ENCODE assay signal across 17 cellular contexts in genomic region chr2:98875746-98876145, GRCh38.
"Had no signal": no experiment of that assay in that cellular context is flagged by ENCODE, and none has a peak within 500 bp of the region (broad histone marks: within the 10 kb centered on the region; RNA-seq: fewer than 3 reads in every experiment).

No MANE protein-coding gene starts in this region.

- H3K27me3 Mint-ChIP-seq: stimulated activated naive CD8-positive, alpha-beta T cell treated with anti-CD3 and anti-CD28 coated beads, Interleukin-15, Interleukin-2, amounts not matched to agents 100 ng/mL and 50 ng/mL, for 24 hours had no signal

- DNase-seq: cortex of kidney; effector CD8-positive, alpha-beta T cell; kidney; left cardiac atrium; left ventricle myocardium inferior; lower lobe of right lung; psoas muscle; right lobe of liver; stimulated activated CD4-positive, alpha-beta T cell treated with anti-CD3 and anti-CD28 coated beads, Interleukin-4, amount 100 ng/mL, for 1 hour; stimulated activated CD8-positive, alpha-beta memory T cell treated with anti-CD3 and anti-CD28 coated beads, Interleukin-4, amount 100 ng/mL, for 48 hours; tibial artery had no signal

- H3K4me1 Mint-ChIP-seq: mesothelial cell of epicardium had no signal

- H3K9me3 Mint-ChIP-seq: memory B cell; mesothelial cell of epicardium; nephron; stimulated activated memory B cell treated with anti-CD40 and anti-IgM and Interleukin-4, amounts not matched to agents 10 μg/mL and 1 μg/mL and 100 μg/mL, for 72 hours; stimulated activated naive CD8-positive, alpha-beta T cell treated with anti-CD3 and anti-CD28 coated beads, Interleukin-15, Interleukin-2, amounts not matched to agents 100 ng/mL and 50 ng/mL, for 24 hours had no signal

- ATAC-seq: gastroesophageal sphincter, left cardiac atrium, lower lobe of right lung, psoas muscle, right lobe of liver had no signal

- H3K27ac Mint-ChIP-seq: memory B cell; mesothelial cell of epicardium; nephron; stimulated activated memory B cell treated with anti-CD40 and anti-IgM and Interleukin-4, amounts not matched to agents 10 μg/mL and 1 μg/mL and 100 μg/mL, for 72 hours; stimulated activated naive CD8-positive, alpha-beta T cell treated with anti-CD3 and anti-CD28 coated beads, Interleukin-15, Interleukin-2, amounts not matched to agents 100 ng/mL and 50 ng/mL, for 24 hours had no signal

- H3K4me3 Mint-ChIP-seq: memory B cell; mesothelial cell of epicardium; nephron; stimulated activated memory B cell treated with anti-CD40 and anti-IgM and Interleukin-4, amounts not matched to agents 10 μg/mL and 1 μg/mL and 100 μg/mL, for 72 hours; stimulated activated naive CD8-positive, alpha-beta T cell treated with anti-CD3 and anti-CD28 coated beads, Interleukin-15, Interleukin-2, amounts not matched to agents 100 ng/mL and 50 ng/mL, for 24 hours had no signal

- H3K36me3 Mint-ChIP-seq: memory B cell; mesothelial cell of epicardium; stimulated activated memory B cell treated with anti-CD40 and anti-IgM and Interleukin-4, amounts not matched to agents 10 μg/mL and 1 μg/mL and 100 μg/mL, for 72 hours had no signal
